In genomic region chr7:33700001-33700899, GRCh38 we compare ENCODE assay signal across 22 cellular contexts.
"Had no signal": no experiment of that assay in that cellular context is flagged by ENCODE, and none has a peak within 500 bp of the region (broad histone marks: within the 10 kb centered on the region; RNA-seq: fewer than 3 reads in every experiment).

No MANE protein-coding gene starts in this region.

- H3K4me1 Mint-ChIP-seq: memory B cell; naive B cell; stimulated activated naive B cell treated with anti-CD40 and anti-IgM and Interleukin-4, amounts not matched to agents 10 μg/mL and 1 μg/mL and 100 μg/mL, for 72 hours had no signal

- DNase-seq: caudate nucleus; cortex of kidney; dorsolateral prefrontal cortex; effector CD8-positive, alpha-beta T cell; heart left ventricle; left ventricle myocardium inferior; lower lobe of right lung; naive B cell; psoas muscle; retina; stimulated activated CD4-positive, alpha-beta T cell treated with anti-CD3 and anti-CD28 coated beads, Interleukin-2, amount 100 ng/mL, for 24 hours; stimulated activated CD4-positive, alpha-beta T cell treated with anti-CD3 and anti-CD28 coated beads, Interleukin-4, amount 100 ng/mL, for 4 hours; stimulated activated naive B cell treated with anti-CD40 and anti-IgM and Interleukin-4, amounts not matched to agents 10 μg/mL and 1 μg/mL and 100 μg/mL, for 72 hours; stomach; substantia nigra; trophoblast cell had no signal

- FAIRE-seq: frontal cortex, keratinocyte had no signal

- H3K27me3 ChIP-seq: dorsolateral prefrontal cortex, heart left ventricle, stomach had no signal

- H3K27ac ChIP-seq: dorsolateral prefrontal cortex, heart left ventricle, left ventricle myocardium inferior, lower lobe of right lung, psoas muscle, stomach, thoracic aorta had no signal

- H3K4me1 ChIP-seq: heart left ventricle, left ventricle myocardium inferior, lower lobe of right lung, psoas muscle, stomach had no signal

- H3K27ac Mint-ChIP-seq: memory B cell; naive B cell; stimulated activated naive B cell treated with anti-CD40 and anti-IgM and Interleukin-4, amounts not matched to agents 10 μg/mL and 1 μg/mL and 100 μg/mL, for 72 hours had no signal

- H3K4me3 ChIP-seq: dorsolateral prefrontal cortex, heart left ventricle, left ventricle myocardium inferior, lower lobe of right lung, psoas muscle, stomach, thoracic aorta had no signal

- H3K27me3 Mint-ChIP-seq: memory B cell, naive B cell had no signal

- ATAC-seq: heart left ventricle; lower lobe of right lung; psoas muscle; sciatic nerve; stimulated activated naive B cell treated with anti-CD40 and anti-IgM and Interleukin-4, amounts not matched to agents 10 μg/mL and 1 μg/mL and 100 μg/mL, for 72 hours had no signal

- H3K4me3 Mint-ChIP-seq: memory B cell; mesothelial cell of epicardium; naive B cell; stimulated activated naive B cell treated with anti-CD40 and anti-IgM and Interleukin-4, amounts not matched to agents 10 μg/mL and 1 μg/mL and 100 μg/mL, for 72 hours had no signal

- H3K36me3 ChIP-seq: heart left ventricle, lower lobe of right lung, stomach, thoracic aorta had no signal
